ENCODE assay signal across 12 cellular contexts in genomic region chr1:208204779-208205178, GRCh38. TPM values are rescaled to one million over a fixed set of nuclear protein-coding genes. Genes with fewer than 3 reads are reported as not detected.
A peak's percentile ranks its signal among the peaks of the same experiment; 100 is the strongest.
DNase-seq lines count a peak whose midpoint lies in the region; ATAC-seq, FAIRE-seq and TF ChIP-seq lines count a peak whose summit lies in the region.
"Had no signal": no experiment of that assay in that cellular context is flagged by ENCODE, and none has a peak within 500 bp of the region (broad histone marks: within the 10 kb centered on the region; RNA-seq: fewer than 3 reads in every experiment).

No MANE protein-coding gene starts in this region.

- no peak for TF ChIP-seq EP300 in K562 (IDR thresholded peaks at IDR 0.05; ENCODE audit: low read length)

- no peaks in the 10 kb centered on the region for H3K36me3 ChIP-seq in K562 (ENCODE audit: control insufficient read depth, insufficient read depth, low read length)
- H3K36me3 ChIP-seq in lung (ENCODE audit: control insufficient read depth in 2 of 2, insufficient read depth in 2 of 2, low read length in 2 of 2): peaks cover 0 to 6% of the 10 kb centered on the region in 2 donors
- H3K36me3 ChIP-seq in uterus: no peaks in the 10 kb centered on the region
- peaks cover 12% of the 10 kb centered on the region for H3K36me3 ChIP-seq in mammary epithelial cell (ENCODE audit: insufficient read depth, low read length)

- no peak overlapping the region for H3K27ac ChIP-seq in K562 (ENCODE audit: extremely low read depth, low read depth, low read length)
- peak overlapping the region; percentile 50 to 89 for H3K27ac ChIP-seq in lung (ENCODE audit: low read depth in 1 of 2, low read length in 1 of 2)
- H3K27ac ChIP-seq in uterus: peak overlapping the region; percentile 12 to 59
- no peak overlapping the region for H3K27ac ChIP-seq in mammary epithelial cell (ENCODE audit: insufficient read depth, low read depth, low read length)

- POLR2A ChIA-PET in K562 (lab: Yijun Ruan, JAX): interaction anchor here (0.9 to 1.1 kb wide), 2 partner anchors 15 to 43 kb away, joined by 3 read pairs; no protein-coding TSS in a partner anchor

- intact Hi-C loops in K562 (cut with micrococcal nuclease) (no loop called here), uterus (cut with DNase I; ENCODE audit: low total_unique reads) (no loop called here), mammary epithelial cell (cut with micrococcal nuclease) (no loop called here)

- H3K9me1 ChIP-seq in K562 (ENCODE audit: control insufficient read depth, insufficient read depth, low read length): no peaks in the 10 kb centered on the region

- H3K4me1 ChIP-seq in K562 (replicated peaks in 1 of 2; ENCODE audit: control insufficient read depth in 2 of 2, insufficient read depth in 2 of 2, low read length in 2 of 2): peaks cover 0 to 13% of the 10 kb centered on the region in 2 experiments; a peak in 4 of 5 replicates
- peaks cover 16 to 40% of the 10 kb centered on the region in 2 donors for H3K4me1 ChIP-seq in lung (ENCODE audit: control insufficient read depth in 2 of 2, insufficient read depth in 2 of 2, low read length in 2 of 2)
- no peaks in the 10 kb centered on the region for H3K4me1 ChIP-seq in uterus
- peaks cover 59% of the 10 kb centered on the region for H3K4me1 ChIP-seq in mammary epithelial cell (ENCODE audit: insufficient read depth, low read length)

- H3K79me2 ChIP-seq in K562 (ENCODE audit: control insufficient read depth, insufficient read depth, low read length) (no peaks in the 10 kb centered on the region), mammary epithelial cell (ENCODE audit: insufficient read depth, low read length) (peaks cover 17% of the 10 kb centered on the region)

- no peak overlapping the region for H3K4me2 ChIP-seq in K562 (ENCODE audit: insufficient read depth, low read length)
- H3K4me2 ChIP-seq in mammary epithelial cell (ENCODE audit: insufficient read depth, low read depth, low read length): no peak overlapping the region

- in situ Hi-C loops in K562 (cut with MboI) (no loop called here), mammary epithelial cell (cut with MboI; ENCODE audit: low sequenced_read_pairs in 2 of 2) (no loop called here)

- H3K9ac ChIP-seq in K562 (ENCODE audit: insufficient read depth in 1 of 2, low read depth in 2 of 2, low read length in 2 of 2) (no peak overlapping the region), mammary epithelial cell (ENCODE audit: insufficient read depth, low read length) (no peak overlapping the region)

- ATAC-seq in K562: peak; percentile 45
- ATAC-seq in lung (ENCODE audit: insufficient read depth, low FRiP score): no peak
- no peak for ATAC-seq in HG02884 (IDR thresholded peaks at IDR 0.05; ENCODE audit: unreplicated experiment)
- ATAC-seq in HG03442 (IDR thresholded peaks at IDR 0.05; ENCODE audit: unreplicated experiment): no peak

- TF ChIP-seq POLR2A in K562 (conservative IDR thresholded peaks at IDR 0.05): no peak
- TF ChIP-seq POLR2A in uterus (IDR thresholded peaks at IDR 0.05): no peak

- DNase-seq in SIG-M5 treated with dmso at 0.1 percent for 504 hours (lab: John Stamatoyannopoulos, UW; ENCODE audit: unreplicated experiment) (peak; percentile 24), SIG-M5 (lab: John Stamatoyannopoulos, UW) (no peak), K562 (ENCODE audit: extremely low read depth in 1 of 4, low spot score in 3 of 4) (no peak), lung (ENCODE audit: low spot score) (no peak), uterus (no peak), mammary epithelial cell (no peak)
- DNase-seq: activated naive CD4-positive, alpha-beta T cell; GOT3; KG1; NCI-H446 had no signal

- H3K9me3 ChIP-seq in K562 (replicated peaks; ENCODE audit: control insufficient read depth, insufficient read depth, low read depth, low read length): no peaks in the 10 kb centered on the region
- H3K9me3 ChIP-seq in lung (ENCODE audit: control insufficient read depth in 2 of 2, insufficient read depth in 1 of 2, low read length in 1 of 2): peaks cover 0 to 2% of the 10 kb centered on the region in 2 donors
- no peaks in the 10 kb centered on the region for H3K9me3 ChIP-seq in uterus
- H3K9me3 ChIP-seq in mammary epithelial cell (replicated peaks; ENCODE audit: insufficient read depth, low read length): no peaks in the 10 kb centered on the region

- no peak overlapping the region for H3K4me3 ChIP-seq in K562
- no peak overlapping the region for H3K4me3 ChIP-seq in lung
- H3K4me3 ChIP-seq in uterus: no peak overlapping the region
- no peak overlapping the region for H3K4me3 ChIP-seq in mammary epithelial cell (replicated peaks in 1 of 3; ENCODE audit: insufficient read depth in 1 of 3, low read depth in 2 of 3, low read length in 3 of 3)

- CTCF ChIA-PET in K562 (lab: Yijun Ruan, JAX; ENCODE audit: low intra/inter-chr PET ratio): no interaction called here
- CTCF ChIA-PET in mammary epithelial cell (lab: Charles Lee; ENCODE audit: low non-redundant PET): no interaction called here

- TF ChIP-seq CTCF in K562 (IDR thresholded peaks at IDR 0.05 in 2 of 3, conservative IDR thresholded peaks at IDR 0.05 in 1 of 3; ENCODE audit: insufficient read depth in 2 of 3, low read depth in 1 of 3, low read length in 3 of 3) (peak in 1 of 3 experiments; percentile 10; a peak in 1 of 6 replicates), lung (IDR thresholded peaks at IDR 0.05; ENCODE audit: control extremely low read depth, extremely low read depth) (no peak), uterus (IDR thresholded peaks at IDR 0.05) (peak in 1 of 4 experiments; percentile 14), mammary epithelial cell (conservative IDR thresholded peaks at IDR 0.05 in 1 of 2, IDR thresholded peaks at IDR 0.05 in 1 of 2; ENCODE audit: extremely low read depth in 1 of 2, insufficient read depth in 1 of 2, low read depth in 1 of 2, low read length in 2 of 2) (no peak)

- BruUV-seq in K562 (replicated peaks; lab: Mats Ljungman, UMichigan) (no TSS peak), mammary epithelial cell (replicated peaks; lab: Mats Ljungman, UMichigan) (no TSS peak)

- H3K27me3 ChIP-seq in K562 (ENCODE audit: control insufficient read depth in 2 of 2, insufficient read depth in 2 of 2, low read length in 2 of 2) (no peaks in the 10 kb centered on the region), lung (ENCODE audit: control insufficient read depth, insufficient read depth) (no peaks in the 10 kb centered on the region), uterus (no peaks in the 10 kb centered on the region), mammary epithelial cell (ENCODE audit: insufficient read depth, low read length) (no peaks in the 10 kb centered on the region)

- no peak for FAIRE-seq in K562 (lab: Jason Lieb, UNC)

- H4K20me1 ChIP-seq in K562 (replicated peaks; ENCODE audit: control insufficient read depth, insufficient read depth, low read length) (no peaks in the 10 kb centered on the region), mammary epithelial cell (ENCODE audit: insufficient read depth, low read length) (no peaks in the 10 kb centered on the region)

- H2AFZ ChIP-seq in K562 (ENCODE audit: low read depth, low read length) (no peak overlapping the region), mammary epithelial cell (ENCODE audit: low read depth, low read length) (no peak overlapping the region)

- dilution Hi-C loops in mammary epithelial cell (cut with HindIII; ENCODE audit: low sequenced_read_pairs): no loop called here

- peak in 1 of 2 experiments; percentile 14; a peak in 1 of 4 replicates for TF ChIP-seq RAD21 in K562 (CRISPR knock-in tag; conservative IDR thresholded peaks at IDR 0.05 in 1 of 2, IDR thresholded peaks at IDR 0.05 in 1 of 2)

- WGBS in K562 (ENCODE audit: insufficient coverage, low coverage, missing lambda C conversion rate): 20% methylated on average over 2 of the region's 2 CpGs
- WGBS in lung, 2 donors: 48 to 62% methylated on average over 2 of the region's 2 CpGs
- 59% methylated on average over 2 of the region's 2 CpGs for WGBS in mammary epithelial cell (ENCODE audit: low coverage, missing lambda C conversion rate)

TF ChIP-seq in K562, 482 proteins besides CTCF, POLR2A, EP300 and RAD21 (continues in another document):
- TF ChIP-seq HSF4 (CRISPR knock-in tag; IDR thresholded peaks at IDR 0.05; ENCODE audit: borderline replicate concordance) (no peak), ZNF311 (CRISPR knock-in tag; IDR thresholded peaks at IDR 0.05) (no peak), COPS2 (conservative IDR thresholded peaks at IDR 0.05) (no peak), NELFE (IDR thresholded peaks at IDR 0.05; ENCODE audit: insufficient read depth, insufficient read length) (no peak), ZNF830 (CRISPR knock-in tag; IDR thresholded peaks at IDR 0.05) (no peak), ARID1B (IDR thresholded peaks at IDR 0.05) (no peak), CBFA2T2 (conservative IDR thresholded peaks at IDR 0.05) (no peak), CHD2 (IDR thresholded peaks at IDR 0.05; ENCODE audit: low read depth, low read length) (no peak), ESRRB (CRISPR knock-in tag; IDR thresholded peaks at IDR 0.05; ENCODE audit: borderline replicate concordance) (no peak)

RNA-seq across cellular contexts. Expression of gene PLXNA2, which starts 39.4 kb away (rescaled TPM):
- 0.70 and 3.5 TPM in 2 replicates for total RNA-seq in K562 (2011; cell fraction: chromatin; rRNA removed; ENCODE audit: low replicate concordance)
- total RNA-seq in K562 (2011; cell fraction: nucleolus; rRNA removed): 0.79 and 2.0 TPM in 2 replicates
- 0.81 and 0.99 TPM in 2 replicates for total RNA-seq in K562 (2011; cell fraction: nucleoplasm; rRNA removed)
- 0.29 and 0.32 TPM in 2 replicates for total RNA-seq in K562 (2014; rRNA removed)
- 0.06 and 0.18 TPM in 2 replicates for total RNA-seq in K562 (2014; rRNA removed; fragmentation: Illumina TruSeq; extraction: Trizol)
- 0.36 and 0.41 TPM in 2 replicates for total RNA-seq in K562 (2015; rRNA removed; fragmentation: Illumina TruSeq; extraction: Trizol)
- total RNA-seq in K562 (2021): 1.1 and 1.3 TPM in 2 replicates
- 0.41 and 0.75 TPM in 2 replicates for polyA plus RNA-seq in K562 (2011; rRNA removed)
- polyA plus RNA-seq in K562 (2011; cell fraction: cytosol; rRNA removed): 0.32 and 1.4 TPM in 2 replicates
- 1.7 and 6.9 TPM in 2 replicates for polyA plus RNA-seq in K562 (2011; cell fraction: nucleus; rRNA removed)
- polyA plus RNA-seq in K562 (2012): 0.42 and 0.48 TPM in 2 replicates
- polyA plus RNA-seq in K562 (2014; fragmentation: Illumina TruSeq; extraction: Trizol): 0.24 and 0.39 TPM in 2 replicates
- polyA plus RNA-seq in K562 (2014; fragmentation: Nextera tagmentation; extraction: Ambion mirVana): under 1 TPM; 0.01 to 0.06 TPM
- 0.16 and 0.77 TPM in 2 replicates for polyA plus RNA-seq in K562 (2014; rRNA removed)
- 1.1 and 2.7 TPM in 2 replicates for polyA minus RNA-seq in K562 (2011; rRNA and poly(A)+ RNA removed)
- 2.0 and 2.6 TPM in 2 replicates for polyA minus RNA-seq in K562 (2011; cell fraction: cytosol; rRNA and poly(A)+ RNA removed)
- 3.1 and 8.1 TPM in 2 replicates for polyA minus RNA-seq in K562 (2011; cell fraction: nucleus; rRNA and poly(A)+ RNA removed)
- total RNA-seq in lung: 100 to 1,000 TPM in 1 of 2 donors, 10 to 100 TPM in 1; 37.7 to 118 TPM
- polyA plus RNA-seq in lung: 10 to 100 TPM; 13.2 to 27.6 TPM
- 10 to 100 TPM in 2 of 4 donors, 1 to 10 TPM in 2; 5.4 to 94.5 (median 9.5) TPM for total RNA-seq in uterus
- 10 to 100 TPM in 1 of 2 donors, 1 to 10 TPM in 1; 6.5 to 42.9 TPM for total RNA-seq in mammary epithelial cell
- 11.5 TPM for polyA plus RNA-seq in mammary epithelial cell
- 45.4 TPM for polyA minus RNA-seq in mammary epithelial cell

Comparison
In these comparisons a context has a peak if more than half of its experiments do, and no peak if none do; other contexts are left out.
1. H3K27ac ChIP-seq: peak in lung (2 of 2) and uterus (2 of 2); none in K562 (single experiment) and mammary epithelial cell (single experiment).